ENCODE assay signal across 8 cellular contexts in the genomic region with DNA sequence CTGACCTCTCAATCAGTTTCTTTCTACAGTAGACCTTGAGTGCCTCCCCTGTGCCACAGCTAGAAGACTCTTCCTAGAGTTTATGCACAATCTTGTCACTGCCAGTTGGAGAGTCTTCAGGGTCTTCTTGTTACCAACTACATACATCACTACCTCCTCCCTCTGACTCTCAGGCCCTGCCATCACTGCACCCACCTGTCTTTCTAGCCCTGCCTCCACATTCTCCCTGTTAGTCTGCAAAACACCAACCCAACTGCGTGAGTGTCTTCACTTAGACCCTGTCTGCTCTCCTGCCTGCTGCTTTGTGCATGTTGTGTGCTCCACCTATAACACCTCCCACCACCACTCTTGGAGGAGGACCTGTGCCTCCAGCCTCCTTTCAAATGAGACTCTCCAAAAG. TPM values are rescaled to one million over a fixed set of nuclear protein-coding genes. Genes with fewer than 3 reads are reported as not detected.
"Had no signal": no experiment of that assay in that cellular context is flagged by ENCODE, and none has a peak within 500 bp of the region (broad histone marks: within the 10 kb centered on the region; RNA-seq: fewer than 3 reads in every experiment).

No MANE protein-coding gene starts in this region.

- DNase-seq: IMR-90, KBM-7, KG1 had no signal

- H3K36me3 Mint-ChIP-seq: IgD-negative memory B cell had no signal

- ATAC-seq: HepG2, K562 had no signal

- H3K4me3 ChIP-seq: K562 had no signal

- H3K27ac Mint-ChIP-seq: IgD-negative memory B cell had no signal

- H3K4me3 Mint-ChIP-seq: IgD-negative memory B cell had no signal

- H3K27ac ChIP-seq: HL-60 had no signal

RNA-seq across cellular contexts. Expression of a gene that starts 34.4 kb away (rescaled TPM):
- total RNA-seq: HepG2, HT-29 had no signal
